23 cellular contexts compared by ENCODE assay signal in the genomic region with DNA sequence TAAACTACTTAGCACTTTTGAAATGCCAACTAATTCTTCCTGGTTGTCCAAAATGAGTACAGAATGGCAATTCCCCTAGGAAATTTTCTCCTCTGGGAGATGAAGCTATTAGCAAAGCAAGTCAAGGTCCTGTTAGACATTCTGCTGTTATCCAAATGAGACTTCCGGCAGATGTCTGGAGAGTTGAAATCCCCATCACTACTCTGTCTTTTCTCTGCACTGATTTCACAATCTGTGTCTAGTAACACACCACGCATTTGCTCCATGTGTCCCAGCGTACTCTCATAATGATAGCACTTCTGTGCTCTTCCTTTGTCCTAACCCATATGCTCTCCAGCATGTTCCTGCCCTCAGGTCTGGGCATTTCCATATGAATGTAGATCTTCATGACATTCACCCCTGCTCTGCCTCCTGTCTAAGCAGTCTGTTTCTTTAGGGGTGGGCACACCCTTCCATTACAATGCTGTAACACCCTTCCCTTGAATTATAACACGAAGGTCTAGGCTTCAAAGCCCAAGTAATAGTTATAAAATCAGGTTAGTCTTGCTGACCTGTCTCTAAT.
"Had no signal": no experiment of that assay in that cellular context is flagged by ENCODE, and none has a peak within 500 bp of the region (broad histone marks: within the 10 kb centered on the region; RNA-seq: fewer than 3 reads in every experiment).

No MANE protein-coding gene starts in this region.

- H3K4me1 ChIP-seq: left lung, vagina had no signal

- FAIRE-seq: small intestine had no signal

- H3K36me3 ChIP-seq: left lung, thoracic aorta, vagina had no signal

- H3K27me3 ChIP-seq: left lung, vagina had no signal

- DNase-seq: activated CD4-positive, alpha-beta T cell treated with anti-CD3 and anti-CD28 coated beads, Interleukin-2, amount 10 ng/mL, durations not matched to agents 7 days and 5 days; activated CD8-positive, alpha-beta memory T cell treated with anti-CD3 and anti-CD28 coated beads, Interleukin-2, amount 10 ng/mL, durations not matched to agents 7 days and 5 days; activated CD8-positive, alpha-beta T cell treated with anti-CD3 and anti-CD28 coated beads for 36 hours; activated effector memory CD4-positive, alpha-beta T cell treated with anti-CD3 and anti-CD28 coated beads, Interleukin-2, amount 50 U/mL, for 16 hours; activated naive CD4-positive, alpha-beta T cell treated with anti-CD3 and anti-CD28 coated beads, Interleukin-2, amount 10 ng/mL, durations not matched to agents 7 days and 5 days; activated T-cell treated with anti-CD3 and anti-CD28 coated beads for 4 hours; cortex of kidney; erythroblast; foreskin melanocyte; hippocampal formation; kidney glomerular epithelial cell; left lung; mammary epithelial cell; nucleus accumbens; stimulated activated CD4-positive, alpha-beta T cell treated with anti-CD3 and anti-CD28 coated beads, Interleukin-15, amount 100 ng/mL, for 24 hours; stimulated activated CD8-positive, alpha-beta memory T cell treated with anti-CD3 and anti-CD28 coated beads, Interleukin-4, amount 100 ng/mL, for 48 hours; stimulated activated naive B cell treated with anti-CD40 and anti-IgM and Interleukin-4, amounts not matched to agents 10 μg/mL and 1 μg/mL and 100 μg/mL, for 72 hours had no signal

- H3K9me3 ChIP-seq: thoracic aorta, vagina had no signal

- ATAC-seq: activated CD4-positive, CD25-positive, alpha-beta regulatory T cell treated with anti-CD3 and anti-CD28 coated beads, Interleukin-2, amount 50 U/mL, for 24 hours; activated CD8-positive, alpha-beta memory T cell treated with anti-CD3 and anti-CD28 coated beads, Interleukin-2, amount 10 ng/mL, durations not matched to agents 7 days and 5 days; activated CD8-positive, alpha-beta T cell treated with anti-CD3 and anti-CD28 coated beads for 36 hours; left lung; natural killer cell treated with Interleukin-12 subunit alpha and Interleukin-12 subunit beta and Interleukin-15 and Interleukin-18, amount 100 ng/mL, for 72 hours; sciatic nerve had no signal

- H3K4me3 ChIP-seq: left lung, thoracic aorta, vagina had no signal
